2 cellular contexts compared by ENCODE assay signal in genomic region chr11:60482361-60482760, GRCh38.
TF ChIP-seq lines count a peak whose summit lies in the region.

No MANE protein-coding gene starts in this region.

TF ChIP-seq in HepG2, 621 proteins besides CTCF, POLR2A, EP300 and RAD21:
- no peak for TF ChIP-seq DNMT3B (CRISPR knock-in tag; conservative IDR thresholded peaks at IDR 0.05)
- TF ChIP-seq ZNF30 (CRISPR knock-in tag; IDR thresholded peaks at IDR 0.05) = no peak
- TF ChIP-seq PAWR (CRISPR knock-in tag; IDR thresholded peaks at IDR 0.05; ENCODE audit: borderline replicate concordance) = no peak
- TF ChIP-seq ZNF557 (CRISPR knock-in tag; IDR thresholded peaks at IDR 0.05) = no peak
- TF ChIP-seq FOXK1 (CRISPR knock-in tag; IDR thresholded peaks at IDR 0.05; ENCODE audit: borderline replicate concordance, low read depth) = no peak
- TF ChIP-seq CC2D1A (CRISPR knock-in tag; IDR thresholded peaks at IDR 0.05) = no peak

TF ChIP-seq in SK-N-SH, 30 proteins besides CTCF, POLR2A, EP300 and RAD21:
- TF ChIP-seq SMC3 (IDR thresholded peaks at IDR 0.05; ENCODE audit: low read depth, low read length) (no peak), REST (IDR thresholded peaks at IDR 0.05; ENCODE audit: low read depth, low read length) (no peak), TAF1 (IDR thresholded peaks at IDR 0.05; ENCODE audit: borderline replicate concordance, low read depth, low read length) (no peak), IRF3 (IDR thresholded peaks at IDR 0.05; ENCODE audit: low read depth, low read length) (no peak), USF1 (IDR thresholded peaks at IDR 0.05; ENCODE audit: borderline replicate concordance, low read depth) (no peak), TEAD4 (IDR thresholded peaks at IDR 0.05; ENCODE audit: borderline replicate concordance, insufficient read depth) (no peak), PBX3 (IDR thresholded peaks at IDR 0.05) (no peak), FOXJ3 (CRISPR knock-in tag; IDR thresholded peaks at IDR 0.05) (no peak), ZBTB33 (IDR thresholded peaks at IDR 0.05; ENCODE audit: borderline replicate concordance, low read depth) (no peak), RXRA (IDR thresholded peaks at IDR 0.05; ENCODE audit: borderline replicate concordance, low read depth) (no peak), NRF1 (IDR thresholded peaks at IDR 0.05; ENCODE audit: low read depth, low read length) (no peak)
